ENCODE assay signal across 25 cellular contexts in genomic region chr12:80846930-80847329, GRCh38.
DNase-seq lines count a peak whose midpoint lies in the region; ATAC-seq and TF ChIP-seq lines count a peak whose summit lies in the region.
"Had no signal": no experiment of that assay in that cellular context is flagged by ENCODE, and none has a peak within 500 bp of the region (broad histone marks: within the 10 kb centered on the region; RNA-seq: fewer than 3 reads in every experiment).

No MANE protein-coding gene starts in this region.

- H3K9me3 ChIP-seq in endodermal cell (ENCODE audit: control insufficient read depth, low read length) (no peaks in the 10 kb centered on the region), SJCRH30 (replicated peaks) (no peaks in the 10 kb centered on the region)
- H3K9me3 ChIP-seq: gastroesophageal sphincter, stomach had no signal

- no peak overlapping the region for H3K4me3 Mint-ChIP-seq in endodermal cell
- H3K4me3 Mint-ChIP-seq: activated naive CD4-positive, alpha-beta T cell treated with anti-CD3 and anti-CD28 coated beads for 36 hours; activated T-cell treated with anti-CD3 and anti-CD28 coated beads, Interleukin-2, amount 50 U/mL, for 24 hours; CD4-positive, CD25-positive, alpha-beta regulatory T cell; central memory CD8-positive, alpha-beta T cell had no signal

- no peaks in the 10 kb centered on the region for H3K9me3 Mint-ChIP-seq in endodermal cell

- H3K4me3 ChIP-seq in endodermal cell (ENCODE audit: low read length): no peak overlapping the region
- H3K4me3 ChIP-seq in SJCRH30: no peak overlapping the region
- H3K4me3 ChIP-seq: gastroesophageal sphincter, stomach had no signal

- peaks cover 23% of the 10 kb centered on the region for H3K4me1 Mint-ChIP-seq in endodermal cell
- H3K4me1 Mint-ChIP-seq: CD4-positive, CD25-positive, alpha-beta regulatory T cell; central memory CD8-positive, alpha-beta T cell had no signal

- DNase-seq in DMS79 (lab: John Stamatoyannopoulos, UW): peak; percentile 86
- DNase-seq in NCI-H128 (lab: John Stamatoyannopoulos, UW; ENCODE audit: unreplicated experiment): peak; percentile 79
- peak; percentile 19 for DNase-seq in NCI-H2171 (lab: John Stamatoyannopoulos, UW)
- no peak for DNase-seq in endodermal cell
- DNase-seq in SJCRH30: no peak
- DNase-seq in SHP77 (lab: John Stamatoyannopoulos, UW): no peak
- no peak for DNase-seq in activated effector memory CD4-positive, alpha-beta T cell treated with Interleukin-2 at 50 U/mL for 16 hours
- DNase-seq: activated naive CD4-positive, alpha-beta T cell treated with anti-CD3 and anti-CD28 coated beads for 36 hours; activated T-cell treated with anti-CD3 and anti-CD28 coated beads, Interleukin-2, amount 50 U/mL, for 24 hours; anterior cingulate cortex; CD4-positive, CD25-positive, alpha-beta regulatory T cell; kidney glomerular epithelial cell; mammary epithelial cell; NCI-H2029 treated with DMSO at 0.1 percent for 48 hours; occipital lobe; retina; stimulated activated CD4-positive, alpha-beta T cell treated with anti-CD3 and anti-CD28 coated beads, Interleukin-4, amount 100 ng/mL, for 4 hours; stomach; T-helper 9 cell; trophoblast cell had no signal

- H3K27ac Mint-ChIP-seq in endodermal cell: peak overlapping the region; percentile 66
- H3K27ac Mint-ChIP-seq: activated naive CD4-positive, alpha-beta T cell treated with anti-CD3 and anti-CD28 coated beads for 36 hours; activated T-cell treated with anti-CD3 and anti-CD28 coated beads, Interleukin-2, amount 50 U/mL, for 24 hours; CD4-positive, CD25-positive, alpha-beta regulatory T cell had no signal

- TF ChIP-seq CTCF in endodermal cell (conservative IDR thresholded peaks at IDR 0.05): no peak

- no peaks in the 10 kb centered on the region for H3K27me3 Mint-ChIP-seq in endodermal cell (ENCODE audit: insufficient read depth)
- H3K27me3 Mint-ChIP-seq: activated T-cell treated with anti-CD3 and anti-CD28 coated beads, Interleukin-2, amount 50 U/mL, for 24 hours; CD4-positive, CD25-positive, alpha-beta regulatory T cell; central memory CD8-positive, alpha-beta T cell had no signal

- H3K36me3 Mint-ChIP-seq in endodermal cell (ENCODE audit: low read depth): peaks cover 4% of the 10 kb centered on the region
- H3K36me3 Mint-ChIP-seq: CD4-positive, CD25-positive, alpha-beta regulatory T cell had no signal

- no peak overlapping the region for H3K27ac ChIP-seq in endodermal cell (ENCODE audit: low read depth, low read length)
- H3K27ac ChIP-seq in SJCRH30: no peak overlapping the region
- H3K27ac ChIP-seq: epithelial cell of prostate, gastroesophageal sphincter, stomach had no signal

- H3K4me1 ChIP-seq in endodermal cell (ENCODE audit: control insufficient read depth, insufficient read depth, low read length) (peaks cover 4% of the 10 kb centered on the region), SJCRH30 (no peaks in the 10 kb centered on the region)
- H3K4me1 ChIP-seq: gastroesophageal sphincter, stomach had no signal

- 25 to 40% methylated on average over 1 to 2 of the region's 2 CpGs for WGBS in endodermal cell (ENCODE audit: insufficient coverage in 1 of 2, insufficient read length in 1 of 2), 2 experiments

- no peaks in the 10 kb centered on the region for H3K36me3 ChIP-seq in endodermal cell (ENCODE audit: control insufficient read depth, insufficient read depth, low read length)
- H3K36me3 ChIP-seq in SJCRH30: peaks cover 25% of the 10 kb centered on the region
- H3K36me3 ChIP-seq: gastroesophageal sphincter, stomach had no signal

- no peaks in the 10 kb centered on the region for H3K27me3 ChIP-seq in endodermal cell (ENCODE audit: control insufficient read depth, insufficient read depth, low read length, poor library complexity, severe bottlenecking)
- no peaks in the 10 kb centered on the region for H3K27me3 ChIP-seq in SJCRH30
- H3K27me3 ChIP-seq: gastroesophageal sphincter, stomach had no signal

- H3K9ac ChIP-seq in endodermal cell (ENCODE audit: extremely low read depth, low read length, poor library complexity, severe bottlenecking): no peak overlapping the region

- no peak for ATAC-seq in GM19467 (IDR thresholded peaks at IDR 0.05; ENCODE audit: unreplicated experiment)
- ATAC-seq: activated CD4-positive, CD25-positive, alpha-beta regulatory T cell treated with anti-CD3 and anti-CD28 coated beads, Interleukin-2, amount 50 U/mL, for 24 hours; gastroesophageal sphincter had no signal

Comparison
In these comparisons a context has a peak if more than half of its experiments do, and no peak if none do; other contexts are left out.
1. DNase-seq: peak in DMS79 (single experiment), NCI-H128 (single experiment) and NCI-H2171 (single experiment); none in endodermal cell (single experiment), SJCRH30 (0 of 2), SHP77 (0 of 2) and activated effector memory CD4-positive, alpha-beta T cell treated with Interleukin-2 at 50 U/mL for 16 hours (single experiment).